20 cellular contexts compared by ENCODE assay signal in genomic region chr6:26089272-26089671, GRCh38. TPM values are rescaled to one million over a fixed set of nuclear protein-coding genes. Genes with fewer than 3 reads are reported as not detected.
A peak's percentile ranks its signal among the peaks of the same experiment; 100 is the strongest.
DNase-seq lines count a peak whose midpoint lies in the region; ATAC-seq and TF ChIP-seq lines count a peak whose summit lies in the region.
"Had no signal": no experiment of that assay in that cellular context is flagged by ENCODE, and none has a peak within 500 bp of the region (broad histone marks: within the 10 kb centered on the region; RNA-seq: fewer than 3 reads in every experiment).

No MANE protein-coding gene starts in this region.

- H3K9me3 ChIP-seq in heart right ventricle (no peaks in the 10 kb centered on the region), sigmoid colon (no peaks in the 10 kb centered on the region)

- no peak for TF ChIP-seq POLR2A in sigmoid colon (IDR thresholded peaks at IDR 0.05)

- H3K27me3 ChIP-seq in heart right ventricle: no peaks in the 10 kb centered on the region
- no peaks in the 10 kb centered on the region for H3K27me3 ChIP-seq in sigmoid colon
- H3K27me3 ChIP-seq: hepatocyte had no signal

- H3K27ac ChIP-seq in heart right ventricle (peak overlapping the region; percentile 25 to 90 (median 62)), sigmoid colon (peak overlapping the region; percentile 90 to 97 (median 92))
- H3K27ac ChIP-seq: parathyroid adenoma had no signal

- intact Hi-C loops in CD14-positive monocyte (cut with micrococcal nuclease) (no loop called here), activated B cell treated with CpG ODN at 0.5 μM for 24 hours (cut with micrococcal nuclease) (no loop called here), heart right ventricle (cut with DNase I) (no loop called here), sigmoid colon (cut with DNase I) (no loop called here)

- POLR2A ChIA-PET in activated B cell treated with CpG ODN at 0.5 μM for 24 hours (lab: Charles Lee): interaction anchor here (0.6 to 2.6 kb wide), 4 partner anchors 14 to 68 kb away, joined by 3 to 12 read pairs (median 8); a partner anchor contains a TSS

- H3K4me3 Mint-ChIP-seq in CD14-positive monocyte (peak overlapping the region in 1 of 2 donors; percentile 41), activated B cell treated with CpG ODN at 0.5 μM for 24 hours (no peak overlapping the region)
- H3K4me3 Mint-ChIP-seq: activated naive CD4-positive, alpha-beta T cell treated with anti-CD3 and anti-CD28 coated beads for 36 hours; T-helper 1 cell treated with Interleukin-12 subunit alpha and Interleukin-12 subunit beta and Interleukin-4 antibody, amounts not matched to agents 30 μg/mL and 1 μg/mL, for 36 hours had no signal

- H3K4me1 Mint-ChIP-seq in CD14-positive monocyte (peaks cover 64% of the 10 kb centered on the region), activated B cell treated with CpG ODN at 0.5 μM for 24 hours (peaks cover 54% of the 10 kb centered on the region)

- peaks cover 3 to 15% (median 8%) of the 10 kb centered on the region in 7 donors for H3K9me3 Mint-ChIP-seq in CD14-positive monocyte
- H3K9me3 Mint-ChIP-seq in activated B cell treated with CpG ODN at 0.5 μM for 24 hours: peaks cover 3% of the 10 kb centered on the region
- H3K9me3 Mint-ChIP-seq: activated naive CD4-positive, alpha-beta T cell treated with anti-CD3 and anti-CD28 coated beads for 36 hours had no signal

- DNase-seq in CD14-positive monocyte (ENCODE audit: low spot score) (no peak), activated B cell treated with CpG ODN at 0.5 μM for 24 hours (no peak), heart right ventricle (peak in 1 of 2 donors; percentile 20), sigmoid colon (peak; percentile 83), COLO668 (lab: John Stamatoyannopoulos, UW; ENCODE audit: unreplicated experiment) (no peak), NCI-H1417 treated with DMSO at 0.1 percent for 48 hours (lab: John Stamatoyannopoulos, UW) (no peak), OCI-M2 (lab: John Stamatoyannopoulos, UW; ENCODE audit: unreplicated experiment) (no peak)
- DNase-seq: activated CD4-positive, alpha-beta T cell treated with anti-CD3 and anti-CD28 coated beads for 1 hour; activated naive CD4-positive, alpha-beta T cell treated with anti-CD3 and anti-CD28 coated beads for 36 hours; activated T-cell treated with anti-CD3 and anti-CD28 coated beads for 4 hours; dermis blood vessel endothelial cell; Karpas-422; NCI-H1436; NCI-H226; SHP77; stimulated activated naive CD4-positive, alpha-beta T cell treated with Interleukin-2 at 50 U/mL for 16 hours had no signal

- peak in 1 of 4 donors; percentile 13 for TF ChIP-seq EP300 in sigmoid colon (IDR thresholded peaks at IDR 0.05)

- H3K36me3 ChIP-seq in heart right ventricle: peaks cover 0 to 10% (median 0%) of the 10 kb centered on the region in 9 donors
- no peaks in the 10 kb centered on the region for H3K36me3 ChIP-seq in sigmoid colon

- H3K27ac Mint-ChIP-seq in CD14-positive monocyte (peak overlapping the region in 6 of 7 donors; percentile 23 to 59 (median 38)), activated B cell treated with CpG ODN at 0.5 μM for 24 hours (peak overlapping the region; percentile 30)
- H3K27ac Mint-ChIP-seq: activated naive CD4-positive, alpha-beta T cell treated with anti-CD3 and anti-CD28 coated beads for 36 hours; T-helper 1 cell treated with Interleukin-12 subunit alpha and Interleukin-12 subunit beta and Interleukin-4 antibody, amounts not matched to agents 30 μg/mL and 1 μg/mL, for 36 hours had no signal

- H3K4me3 ChIP-seq in heart right ventricle (no peak overlapping the region), sigmoid colon (no peak overlapping the region)
- H3K4me3 ChIP-seq: hepatocyte had no signal

- CTCF ChIA-PET in activated B cell treated with CpG ODN at 0.5 μM for 24 hours (lab: Charles Lee): interaction anchor here (5.0 to 15.0 kb wide), 2 partner anchors 8 to 24 kb away, joined by 35 to 349 read pairs; no protein-coding TSS in a partner anchor

- WGBS in heart right ventricle, 2 donors: 73 to 78% methylated on average over 2 of the region's 2 CpGs
- 70 to 79% methylated on average over 2 of the region's 2 CpGs for WGBS in sigmoid colon, 2 donors

- no peak for ATAC-seq in activated B cell treated with CpG ODN at 0.5 μM for 24 hours (ENCODE audit: low read depth)
- ATAC-seq in heart right ventricle: peak in 6 of 8 donors; percentile 38 to 78 (median 64)
- ATAC-seq in GM19455 (IDR thresholded peaks at IDR 0.05; ENCODE audit: unreplicated experiment): no peak

- no peak for TF ChIP-seq CTCF in CD14-positive monocyte (IDR thresholded peaks at IDR 0.05)
- TF ChIP-seq CTCF in activated B cell treated with CpG ODN at 0.5 μM for 24 hours (IDR thresholded peaks at IDR 0.05): no peak
- TF ChIP-seq CTCF in heart right ventricle (IDR thresholded peaks at IDR 0.05): no peak
- no peak for TF ChIP-seq CTCF in sigmoid colon (IDR thresholded peaks at IDR 0.05)

- H3K27me3 Mint-ChIP-seq in CD14-positive monocyte (ENCODE audit: low read depth in 3 of 3) (peaks cover 3 to 7% (median 5%) of the 10 kb centered on the region in 3 donors), activated B cell treated with CpG ODN at 0.5 μM for 24 hours (no peaks in the 10 kb centered on the region)

- H3K4me1 ChIP-seq in heart right ventricle (peaks cover 5 to 41% (median 20%) of the 10 kb centered on the region in 9 donors), sigmoid colon (peaks cover 0 to 31% (median 26%) of the 10 kb centered on the region in 4 donors)
- H3K4me1 ChIP-seq: parathyroid adenoma had no signal

- H3K36me3 Mint-ChIP-seq in CD14-positive monocyte (peaks cover 15 to 20% of the 10 kb centered on the region in 2 donors), activated B cell treated with CpG ODN at 0.5 μM for 24 hours (ENCODE audit: low read depth) (no peaks in the 10 kb centered on the region)

RNA-seq across cellular contexts. Expression of gene HFE, which starts 2.0 kb away (rescaled TPM):
- polyA plus RNA-seq in CD14-positive monocyte: 10 to 100 TPM; 14.1 to 16.1 TPM
- total RNA-seq in activated B cell treated with CpG ODN at 0.5 μM for 24 hours: 0.98 and 1.1 TPM in 2 replicates
- total RNA-seq in heart right ventricle: 1 to 10 TPM; 2.4 to 7.7 (median 4.7) TPM
- polyA plus RNA-seq in heart right ventricle: 1 to 10 TPM; 1.4 to 2.5 TPM
- total RNA-seq in sigmoid colon: 1 to 10 TPM; 4.4 to 7.8 (median 4.9) TPM
- polyA plus RNA-seq in sigmoid colon: 1 to 10 TPM; 1.6 to 6.9 (median 1.8) TPM

Comparison
In these comparisons a context has a peak if more than half of its experiments do, and no peak if none do; other contexts are left out.
1. ATAC-seq: peak in heart right ventricle (6 of 8); none in activated B cell treated with CpG ODN at 0.5 μM for 24 hours (single experiment) and GM19455 (single experiment).